1 cellular context compared by ENCODE assay signal in the genomic region with DNA sequence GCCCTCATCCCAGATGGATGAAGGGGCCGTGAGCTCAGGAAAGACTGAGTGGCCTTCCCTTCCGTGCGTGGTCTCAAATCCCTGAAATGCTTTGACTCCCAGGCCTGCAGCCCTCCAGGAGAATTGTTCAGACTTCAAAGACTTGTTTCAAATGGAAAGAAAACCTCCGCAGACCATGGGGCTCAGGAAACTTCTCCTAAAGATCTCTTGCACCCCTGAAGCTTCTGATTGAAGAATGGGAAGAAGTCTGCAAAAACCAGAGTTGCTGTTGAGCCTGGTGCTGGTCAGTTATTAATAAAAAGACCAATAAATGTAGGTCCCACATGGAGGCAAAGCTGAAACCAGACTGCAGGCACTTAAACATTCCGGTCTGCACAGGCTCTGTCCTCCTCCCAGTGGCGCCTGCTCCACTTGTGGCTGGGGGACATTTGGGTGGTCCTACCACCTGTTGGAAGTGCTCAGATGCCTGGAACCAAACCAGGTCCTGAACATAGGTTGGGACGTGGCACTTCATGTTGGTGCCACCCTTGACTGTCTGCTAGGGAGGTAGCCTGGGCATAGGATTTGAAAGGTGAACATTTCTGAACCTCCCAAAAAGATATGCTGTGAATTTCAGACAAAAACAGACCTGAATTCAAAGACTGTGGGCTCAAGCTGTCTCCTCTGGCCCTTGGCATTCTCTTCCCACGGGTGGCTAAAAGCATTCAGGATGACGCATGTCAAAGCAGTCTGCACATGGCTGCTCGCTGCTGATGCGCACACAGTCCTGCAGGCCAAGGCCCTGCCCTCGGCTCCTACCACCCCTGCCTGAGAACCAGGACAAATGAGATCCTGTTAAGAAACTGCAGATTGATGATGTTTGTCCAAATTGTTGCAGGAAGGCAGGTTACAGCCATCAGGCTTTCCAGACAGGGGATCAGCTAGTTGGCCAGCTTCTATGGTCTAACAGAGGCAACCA.
TF ChIP-seq lines count a peak whose summit lies in the region.

No MANE protein-coding gene starts in this region.

TF ChIP-seq in H1, 55 proteins besides CTCF, POLR2A, EP300 and RAD21:
- TF ChIP-seq BACH1 (IDR thresholded peaks at IDR 0.05; ENCODE audit: low read length), result no peak
- TF ChIP-seq GTF2F1 (IDR thresholded peaks at IDR 0.05; ENCODE audit: borderline replicate concordance, low read depth, low read length), result no peak
- TF ChIP-seq RNF2 (IDR thresholded peaks at IDR 0.05; ENCODE audit: borderline replicate concordance, low read depth, low read length, missing control alignments, poor library complexity, severe bottlenecking), result no peak
- TF ChIP-seq, protein P1, sequence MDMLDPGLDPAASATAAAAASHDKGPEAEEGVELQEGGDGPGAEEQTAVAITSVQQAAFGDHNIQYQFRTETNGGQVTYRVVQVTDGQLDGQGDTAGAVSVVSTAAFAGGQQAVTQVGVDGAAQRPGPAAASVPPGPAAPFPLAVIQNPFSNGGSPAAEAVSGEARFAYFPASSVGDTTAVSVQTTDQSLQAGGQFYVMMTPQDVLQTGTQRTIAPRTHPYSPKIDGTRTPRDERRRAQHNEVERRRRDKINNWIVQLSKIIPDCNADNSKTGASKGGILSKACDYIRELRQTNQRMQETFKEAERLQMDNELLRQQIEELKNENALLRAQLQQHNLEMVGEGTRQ (IDR thresholded peaks at IDR 0.05; ENCODE audit: low read length), result no peak
- no peak for TF ChIP-seq TEAD4 (IDR thresholded peaks at IDR 0.05; ENCODE audit: low read depth, low read length)
- TF ChIP-seq SUZ12 (IDR thresholded peaks at IDR 0.05; ENCODE audit: low read length), result no peak
- no peak for TF ChIP-seq JUND (IDR thresholded peaks at IDR 0.05; ENCODE audit: low read length)
- TF ChIP-seq, protein P2, sequence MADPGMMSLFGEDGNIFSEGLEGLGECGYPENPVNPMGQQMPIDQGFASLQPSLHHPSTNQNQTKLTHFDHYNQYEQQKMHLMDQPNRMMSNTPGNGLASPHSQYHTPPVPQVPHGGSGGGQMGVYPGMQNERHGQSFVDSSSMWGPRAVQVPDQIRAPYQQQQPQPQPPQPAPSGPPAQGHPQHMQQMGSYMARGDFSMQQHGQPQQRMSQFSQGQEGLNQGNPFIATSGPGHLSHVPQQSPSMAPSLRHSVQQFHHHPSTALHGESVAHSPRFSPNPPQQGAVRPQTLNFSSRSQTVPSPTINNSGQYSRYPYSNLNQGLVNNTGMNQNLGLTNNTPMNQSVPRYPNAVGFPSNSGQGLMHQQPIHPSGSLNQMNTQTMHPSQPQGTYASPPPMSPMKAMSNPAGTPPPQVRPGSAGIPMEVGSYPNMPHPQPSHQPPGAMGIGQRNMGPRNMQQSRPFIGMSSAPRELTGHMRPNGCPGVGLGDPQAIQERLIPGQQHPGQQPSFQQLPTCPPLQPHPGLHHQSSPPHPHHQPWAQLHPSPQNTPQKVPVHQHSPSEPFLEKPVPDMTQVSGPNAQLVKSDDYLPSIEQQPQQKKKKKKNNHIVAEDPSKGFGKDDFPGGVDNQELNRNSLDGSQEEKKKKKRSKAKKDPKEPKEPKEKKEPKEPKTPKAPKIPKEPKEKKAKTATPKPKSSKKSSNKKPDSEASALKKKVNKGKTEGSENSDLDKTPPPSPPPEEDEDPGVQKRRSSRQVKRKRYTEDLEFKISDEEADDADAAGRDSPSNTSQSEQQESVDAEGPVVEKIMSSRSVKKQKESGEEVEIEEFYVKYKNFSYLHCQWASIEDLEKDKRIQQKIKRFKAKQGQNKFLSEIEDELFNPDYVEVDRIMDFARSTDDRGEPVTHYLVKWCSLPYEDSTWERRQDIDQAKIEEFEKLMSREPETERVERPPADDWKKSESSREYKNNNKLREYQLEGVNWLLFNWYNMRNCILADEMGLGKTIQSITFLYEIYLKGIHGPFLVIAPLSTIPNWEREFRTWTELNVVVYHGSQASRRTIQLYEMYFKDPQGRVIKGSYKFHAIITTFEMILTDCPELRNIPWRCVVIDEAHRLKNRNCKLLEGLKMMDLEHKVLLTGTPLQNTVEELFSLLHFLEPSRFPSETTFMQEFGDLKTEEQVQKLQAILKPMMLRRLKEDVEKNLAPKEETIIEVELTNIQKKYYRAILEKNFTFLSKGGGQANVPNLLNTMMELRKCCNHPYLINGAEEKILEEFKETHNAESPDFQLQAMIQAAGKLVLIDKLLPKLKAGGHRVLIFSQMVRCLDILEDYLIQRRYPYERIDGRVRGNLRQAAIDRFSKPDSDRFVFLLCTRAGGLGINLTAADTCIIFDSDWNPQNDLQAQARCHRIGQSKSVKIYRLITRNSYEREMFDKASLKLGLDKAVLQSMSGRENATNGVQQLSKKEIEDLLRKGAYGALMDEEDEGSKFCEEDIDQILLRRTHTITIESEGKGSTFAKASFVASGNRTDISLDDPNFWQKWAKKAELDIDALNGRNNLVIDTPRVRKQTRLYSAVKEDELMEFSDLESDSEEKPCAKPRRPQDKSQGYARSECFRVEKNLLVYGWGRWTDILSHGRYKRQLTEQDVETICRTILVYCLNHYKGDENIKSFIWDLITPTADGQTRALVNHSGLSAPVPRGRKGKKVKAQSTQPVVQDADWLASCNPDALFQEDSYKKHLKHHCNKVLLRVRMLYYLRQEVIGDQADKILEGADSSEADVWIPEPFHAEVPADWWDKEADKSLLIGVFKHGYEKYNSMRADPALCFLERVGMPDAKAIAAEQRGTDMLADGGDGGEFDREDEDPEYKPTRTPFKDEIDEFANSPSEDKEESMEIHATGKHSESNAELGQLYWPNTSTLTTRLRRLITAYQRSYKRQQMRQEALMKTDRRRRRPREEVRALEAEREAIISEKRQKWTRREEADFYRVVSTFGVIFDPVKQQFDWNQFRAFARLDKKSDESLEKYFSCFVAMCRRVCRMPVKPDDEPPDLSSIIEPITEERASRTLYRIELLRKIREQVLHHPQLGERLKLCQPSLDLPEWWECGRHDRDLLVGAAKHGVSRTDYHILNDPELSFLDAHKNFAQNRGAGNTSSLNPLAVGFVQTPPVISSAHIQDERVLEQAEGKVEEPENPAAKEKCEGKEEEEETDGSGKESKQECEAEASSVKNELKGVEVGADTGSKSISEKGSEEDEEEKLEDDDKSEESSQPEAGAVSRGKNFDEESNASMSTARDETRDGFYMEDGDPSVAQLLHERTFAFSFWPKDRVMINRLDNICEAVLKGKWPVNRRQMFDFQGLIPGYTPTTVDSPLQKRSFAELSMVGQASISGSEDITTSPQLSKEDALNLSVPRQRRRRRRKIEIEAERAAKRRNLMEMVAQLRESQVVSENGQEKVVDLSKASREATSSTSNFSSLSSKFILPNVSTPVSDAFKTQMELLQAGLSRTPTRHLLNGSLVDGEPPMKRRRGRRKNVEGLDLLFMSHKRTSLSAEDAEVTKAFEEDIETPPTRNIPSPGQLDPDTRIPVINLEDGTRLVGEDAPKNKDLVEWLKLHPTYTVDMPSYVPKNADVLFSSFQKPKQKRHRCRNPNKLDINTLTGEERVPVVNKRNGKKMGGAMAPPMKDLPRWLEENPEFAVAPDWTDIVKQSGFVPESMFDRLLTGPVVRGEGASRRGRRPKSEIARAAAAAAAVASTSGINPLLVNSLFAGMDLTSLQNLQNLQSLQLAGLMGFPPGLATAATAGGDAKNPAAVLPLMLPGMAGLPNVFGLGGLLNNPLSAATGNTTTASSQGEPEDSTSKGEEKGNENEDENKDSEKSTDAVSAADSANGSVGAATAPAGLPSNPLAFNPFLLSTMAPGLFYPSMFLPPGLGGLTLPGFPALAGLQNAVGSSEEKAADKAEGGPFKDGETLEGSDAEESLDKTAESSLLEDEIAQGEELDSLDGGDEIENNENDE (IDR thresholded peaks at IDR 0.05; ENCODE audit: insufficient replicate concordance, low read length), result no peak
- TF ChIP-seq TAF1 (IDR thresholded peaks at IDR 0.05; ENCODE audit: low read depth, low read length), result no peak
